In the genomic region with DNA sequence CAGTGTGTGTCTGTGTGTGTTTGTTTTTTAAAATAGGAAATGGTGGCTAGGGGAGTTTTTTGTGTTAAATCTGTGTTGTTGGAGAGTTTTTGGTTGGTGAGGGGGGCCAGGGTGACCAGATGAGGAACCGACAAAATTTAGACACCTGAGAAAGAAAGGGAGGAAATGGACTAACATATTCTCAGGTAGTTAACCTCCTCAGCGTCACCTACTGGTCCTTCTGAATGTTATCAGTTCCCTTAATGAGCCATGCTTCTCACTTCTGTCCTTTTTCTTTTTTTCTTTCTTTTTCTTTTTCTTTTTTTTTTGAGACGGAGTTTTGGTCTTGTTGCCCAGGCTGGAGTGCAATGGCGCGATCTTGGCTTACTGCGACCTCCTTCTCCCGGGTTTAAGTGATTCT, we compare ENCODE assay signal across 32 cellular contexts.
DNase-seq lines count a peak whose midpoint lies in the region; ATAC-seq, FAIRE-seq and TF ChIP-seq lines count a peak whose summit lies in the region.
"Had no signal": no experiment of that assay in that cellular context is flagged by ENCODE, and none has a peak within 500 bp of the region (broad histone marks: within the 10 kb centered on the region; RNA-seq: fewer than 3 reads in every experiment).

No MANE protein-coding gene starts in this region.

- no peaks in the 10 kb centered on the region for H3K27me3 ChIP-seq in GM12878 (replicated peaks in 1 of 2; ENCODE audit: control insufficient read depth in 2 of 2, insufficient read depth in 2 of 2, low read length in 1 of 2)
- H3K27me3 ChIP-seq in right lobe of liver: no peaks in the 10 kb centered on the region
- no peaks in the 10 kb centered on the region for H3K27me3 ChIP-seq in osteoblast (ENCODE audit: insufficient read depth, low read length)
- H3K27me3 ChIP-seq: adrenal gland, brain microvascular endothelial cell, esophagus squamous epithelium, gastrocnemius medialis, neutrophil, vagina had no signal

- peak; percentile 76 for ATAC-seq in GM21576 (IDR thresholded peaks at IDR 0.05; ENCODE audit: unreplicated experiment)
- ATAC-seq in GM12878: peak; percentile 22
- no peak for ATAC-seq in right lobe of liver
- ATAC-seq: activated CD4-positive, CD25-positive, alpha-beta regulatory T cell treated with anti-CD3 and anti-CD28 coated beads, Interleukin-2, amount 50 U/mL, for 24 hours; CD8-positive, alpha-beta T cell; effector memory CD8-positive, alpha-beta T cell; gastrocnemius medialis; Right ventricle myocardium inferior; stimulated activated naive B cell treated with anti-CD40 and anti-IgM and Interleukin-4, amounts not matched to agents 10 μg/mL and 1 μg/mL and 100 μg/mL, for 72 hours had no signal

- FAIRE-seq in GM12892 (lab: Jason Lieb, UNC) (peak; percentile 56), GM12878 (lab: Jason Lieb, UNC) (no peak)
- FAIRE-seq: kidney had no signal

- BruUV-seq in GM12878 (replicated peaks; lab: Mats Ljungman, UMichigan): no TSS peak

- WGBS in GM12878 (ENCODE audit: insufficient coverage, insufficient replicate concordance, low lambda C conversion rate, missing lambda C conversion rate): 57% methylated on average over 7 of the region's 7 CpGs
- 84% methylated on average over 6 of the region's 7 CpGs for WGBS in right lobe of liver (ENCODE audit: insufficient coverage, low coverage, low lambda C conversion rate, missing lambda C conversion rate)

- no peak overlapping the region for H3K4me3 ChIP-seq in GM12878
- H3K4me3 ChIP-seq in right lobe of liver: no peak overlapping the region
- H3K4me3 ChIP-seq in osteoblast (ENCODE audit: insufficient read depth, low read length): no peak overlapping the region
- H3K4me3 ChIP-seq: adrenal gland, esophagus squamous epithelium, gastrocnemius medialis, skin epidermis, thoracic aorta, vagina had no signal

- H3K36me3 ChIP-seq in GM12878 (ENCODE audit: control insufficient read depth in 2 of 2, insufficient read depth in 2 of 2, low read length in 1 of 2) (no peaks in the 10 kb centered on the region), right lobe of liver (no peaks in the 10 kb centered on the region), osteoblast (ENCODE audit: insufficient read depth, low read length) (no peaks in the 10 kb centered on the region)
- H3K36me3 ChIP-seq: adrenal gland, brain microvascular endothelial cell, esophagus squamous epithelium, gastrocnemius medialis, neutrophil, thoracic aorta, vagina had no signal

- RAD21 ChIA-PET in GM12878 (lab: Charles Lee; ENCODE audit: unreplicated experiment): interaction anchor here (0.7 kb wide), 1 partner anchor 35 kb away, joined by 3 read pairs; no protein-coding TSS in a partner anchor

- H3K9me3 ChIP-seq in GM12878 (replicated peaks; ENCODE audit: control insufficient read depth, insufficient read depth, low read length) (no peaks in the 10 kb centered on the region), right lobe of liver (no peaks in the 10 kb centered on the region), osteoblast (ENCODE audit: low read depth, low read length) (no peaks in the 10 kb centered on the region)
- H3K9me3 ChIP-seq: adrenal gland, esophagus squamous epithelium, gastrocnemius medialis, neutrophil, thoracic aorta, vagina had no signal

- TF ChIP-seq RAD21 in GM12878 (IDR thresholded peaks at IDR 0.05; ENCODE audit: insufficient read depth, low read depth, low read length): 0 out of 2 replicates have a peak, but pooled peaks have one; percentile 19

- no peak overlapping the region for H3K4me2 ChIP-seq in GM12878 (ENCODE audit: control insufficient read depth, insufficient read depth)
- no peak overlapping the region for H3K4me2 ChIP-seq in osteoblast (ENCODE audit: insufficient read depth, low read length)

- H3K27ac ChIP-seq in GM12878 (ENCODE audit: control insufficient read depth, insufficient read depth) (no peak overlapping the region), right lobe of liver (no peak overlapping the region), osteoblast (ENCODE audit: low read depth, low read length) (no peak overlapping the region)
- H3K27ac ChIP-seq: adrenal gland, brain microvascular endothelial cell, esophagus squamous epithelium, gastrocnemius medialis, neutrophil, skin epidermis, thoracic aorta, vagina had no signal

- H2AFZ ChIP-seq in GM12878 (ENCODE audit: control insufficient read depth, low read depth, low read length): no peak overlapping the region
- no peak overlapping the region for H2AFZ ChIP-seq in osteoblast (ENCODE audit: low read length)

- H3K4me1 ChIP-seq in GM12878 (ENCODE audit: control insufficient read depth, insufficient read depth, low read length) (no peaks in the 10 kb centered on the region; the same call in 1 of the 2 replicates), right lobe of liver (no peaks in the 10 kb centered on the region), osteoblast (ENCODE audit: insufficient read depth, low read length) (peaks cover 24% of the 10 kb centered on the region)

- CTCF ChIA-PET in GM12878 (lab: Yijun Ruan, JAX): interaction anchor here (0.6 to 2.6 kb wide), 4 partner anchors 10 to 299 kb away, joined by 3 to 9 read pairs (median 4); no protein-coding TSS in a partner anchor

- POLR2A ChIA-PET in GM12878 (lab: Charles Lee): no interaction called here

- TF ChIP-seq EP300 in GM12878 (IDR thresholded peaks at IDR 0.05; ENCODE audit: borderline replicate concordance in 1 of 2, control insufficient read depth in 1 of 2, low read depth in 2 of 2, low read length in 2 of 2): no peak

- TF ChIP-seq POLR2A in GM12892 (IDR thresholded peaks at IDR 0.05; ENCODE audit: low read depth, low read length) (no peak), GM12878 (IDR thresholded peaks at IDR 0.05; ENCODE audit: low read depth, low read length) (no peak), right lobe of liver (IDR thresholded peaks at IDR 0.05) (no peak)

- in situ Hi-C loops in GM12878 (cut with MboI): no loop called here

- TF ChIP-seq CTCF in GM12878 (IDR thresholded peaks at IDR 0.05 in 2 of 3, conservative IDR thresholded peaks at IDR 0.05 in 1 of 3; ENCODE audit: control insufficient read depth in 2 of 3, extremely low read depth in 1 of 3, insufficient read depth in 1 of 3, low read depth in 3 of 3, low read length in 3 of 3): peak; percentile 18 to 41 (median 38); a peak in 4 of 6 replicates
- TF ChIP-seq CTCF in right lobe of liver (IDR thresholded peaks at IDR 0.05): no peak
- no peak for TF ChIP-seq CTCF in osteoblast (IDR thresholded peaks at IDR 0.05; ENCODE audit: extremely low read depth, low read depth, low read length)

- no peak overlapping the region for H3K9ac ChIP-seq in GM12878 (ENCODE audit: control insufficient read depth, insufficient read depth, low read length)

- H4K20me1 ChIP-seq in GM12878 (ENCODE audit: control insufficient read depth, insufficient read depth) (no peaks in the 10 kb centered on the region), osteoblast (ENCODE audit: insufficient read depth, low read length) (no peaks in the 10 kb centered on the region)

- H3K79me2 ChIP-seq in GM12878 (ENCODE audit: control insufficient read depth, insufficient read depth, low read length) (no peaks in the 10 kb centered on the region), osteoblast (ENCODE audit: insufficient read depth, low read length) (peaks cover 60% of the 10 kb centered on the region)

- intact Hi-C loops in GM12878 (cut with micrococcal nuclease; ENCODE audit: unreplicated experiment): no loop called here
- intact Hi-C loops in right lobe of liver (cut with DNase I): no loop called here

- SMC1A ChIA-PET in GM12878 (lab: Charles Lee; ENCODE audit: uncharacterized antibody, unreplicated experiment): interaction anchor here (1.1 kb wide), 1 partner anchor 13 kb away, joined by 5 read pairs; no protein-coding TSS in a partner anchor

- DNase-seq in GM12892 (ENCODE audit: insufficient read length): no peak
- no peak for DNase-seq in GM12878 (ENCODE audit: low read depth, low spot score)
- no peak for DNase-seq in right lobe of liver
- no peak for DNase-seq in GM03348 (ENCODE audit: low spot score)
- no peak for DNase-seq in NCI-H748 treated with DMSO at 0.1 percent for 48 hours (lab: John Stamatoyannopoulos, UW)
- no peak for DNase-seq in osteoblast (ENCODE audit: insufficient read length, low spot score, missing footprints)
- DNase-seq: activated CD8-positive, alpha-beta memory T cell treated with anti-CD3 and anti-CD28 coated beads for 24 hours; activated naive CD4-positive, alpha-beta T cell; activated T-cell treated with anti-CD3 and anti-CD28 coated beads, Interleukin-2, amount 50 U/mL, for 24 hours; adrenal gland; brain microvascular endothelial cell; CD8-positive, alpha-beta T cell; DMS153; effector memory CD8-positive, alpha-beta T cell; esophagus squamous epithelium; gastrocnemius medialis; GDM1; KG1; kidney; NCI-H1930; NCI-H2227 treated with DMSO at 0.1 percent for 48 hours; NCI-H82; OCI-M1; stimulated activated CD4-positive, alpha-beta T cell treated with anti-CD3 and anti-CD28 coated beads, Interleukin-2, amount 100 ng/mL, for 24 hours; stimulated activated naive B cell treated with anti-CD40 and anti-IgM and Interleukin-4, amounts not matched to agents 10 μg/mL and 1 μg/mL and 100 μg/mL, for 72 hours had no signal

TF ChIP-seq in GM12878, 131 proteins besides CTCF, POLR2A, EP300 and RAD21 (continues in another document):
- peak in 1 of 2 experiments; percentile 32; a peak in 1 of 4 replicates for TF ChIP-seq IKZF2 (IDR thresholded peaks at IDR 0.05)
- no peak for TF ChIP-seq TCF3 (IDR thresholded peaks at IDR 0.05; ENCODE audit: borderline replicate concordance, insufficient read depth, low read depth, low read length)
- TF ChIP-seq TAF1 (IDR thresholded peaks at IDR 0.05; ENCODE audit: borderline replicate concordance, low read depth, low read length): no peak
- TF ChIP-seq, protein P1, sequence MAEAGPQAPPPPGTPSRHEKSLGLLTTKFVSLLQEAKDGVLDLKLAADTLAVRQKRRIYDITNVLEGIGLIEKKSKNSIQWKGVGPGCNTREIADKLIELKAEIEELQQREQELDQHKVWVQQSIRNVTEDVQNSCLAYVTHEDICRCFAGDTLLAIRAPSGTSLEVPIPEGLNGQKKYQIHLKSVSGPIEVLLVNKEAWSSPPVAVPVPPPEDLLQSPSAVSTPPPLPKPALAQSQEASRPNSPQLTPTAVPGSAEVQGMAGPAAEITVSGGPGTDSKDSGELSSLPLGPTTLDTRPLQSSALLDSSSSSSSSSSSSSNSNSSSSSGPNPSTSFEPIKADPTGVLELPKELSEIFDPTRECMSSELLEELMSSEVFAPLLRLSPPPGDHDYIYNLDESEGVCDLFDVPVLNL (IDR thresholded peaks at IDR 0.05; ENCODE audit: low read depth, low read length): no peak
- no peak for TF ChIP-seq BCL11A (IDR thresholded peaks at IDR 0.05; ENCODE audit: low read depth, low read length)
- 0 out of 2 replicates have a peak, but pooled peaks have one; percentile 18 for TF ChIP-seq MTA2 (IDR thresholded peaks at IDR 0.05; ENCODE audit: low read depth)
- peak; percentile 43; the same call in 1 of the 2 replicates for TF ChIP-seq SPI1 (IDR thresholded peaks at IDR 0.05; ENCODE audit: borderline replicate concordance, insufficient read depth, low read depth, low read length)
- TF ChIP-seq, protein P2, sequence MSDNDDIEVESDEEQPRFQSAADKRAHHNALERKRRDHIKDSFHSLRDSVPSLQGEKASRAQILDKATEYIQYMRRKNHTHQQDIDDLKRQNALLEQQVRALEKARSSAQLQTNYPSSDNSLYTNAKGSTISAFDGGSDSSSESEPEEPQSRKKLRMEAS (IDR thresholded peaks at IDR 0.05; ENCODE audit: low read depth, low read length): no peak

Comparison
In these comparisons a context has a peak if more than half of its experiments do, and no peak if none do; other contexts are left out.
1. ATAC-seq: peak in GM21576 (single experiment) and GM12878 (single experiment); none in right lobe of liver (0 of 4).
2. CTCF ChIP-seq: peak in GM12878 (3 of 3); none in right lobe of liver (0 of 4) and osteoblast (single experiment).